In the genomic region with DNA sequence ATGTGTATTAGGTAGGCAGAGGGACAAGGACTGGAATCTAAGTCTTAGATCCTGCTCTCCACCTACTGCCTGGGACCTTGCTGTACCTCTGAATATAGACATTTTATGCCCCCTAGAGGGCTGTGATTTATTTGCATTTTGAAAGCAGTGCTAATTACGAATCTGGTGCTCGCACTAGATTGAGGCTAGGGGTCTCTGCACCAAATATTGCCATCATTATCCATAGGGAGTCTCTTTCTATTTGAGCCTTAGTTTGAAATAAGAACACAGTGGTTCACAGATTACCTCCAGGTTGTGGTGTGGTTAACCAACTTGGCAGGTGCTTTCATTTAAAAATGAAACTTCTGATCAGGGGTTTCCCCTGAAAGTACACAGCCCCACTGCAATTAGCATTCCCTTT, we compare ENCODE assay signal across 1 cellular context.
TF ChIP-seq lines count a peak whose summit lies in the region.

No MANE protein-coding gene starts in this region.

TF ChIP-seq in GM12878, 131 proteins besides CTCF, POLR2A, EP300 and RAD21:
- TF ChIP-seq IKZF2 (IDR thresholded peaks at IDR 0.05) (peak; percentile 51 to 67; a peak in 3 of 4 replicates), MTA2 (IDR thresholded peaks at IDR 0.05; ENCODE audit: low read depth) (peak; percentile 62), RUNX3 (IDR thresholded peaks at IDR 0.05; ENCODE audit: low read length) (peak; percentile 86), TCF12 (IDR thresholded peaks at IDR 0.05; ENCODE audit: low read depth, low read length) (peak; percentile 61; the same call in 1 of the 2 replicates), BHLHE40 (IDR thresholded peaks at IDR 0.05; ENCODE audit: borderline replicate concordance in 1 of 2, low read depth in 2 of 2, low read length in 1 of 2) (peak; percentile 86 to 89), NFXL1 (IDR thresholded peaks at IDR 0.05; ENCODE audit: borderline replicate concordance) (no peak), EED (IDR thresholded peaks at IDR 0.05; ENCODE audit: low read depth) (0 out of 2 replicates have a peak, but pooled peaks have one; percentile 16), NFIC (IDR thresholded peaks at IDR 0.05; ENCODE audit: low read depth, low read length) (0 out of 2 replicates have a peak, but pooled peaks have one; percentile 41), YBX1 (IDR thresholded peaks at IDR 0.05) (no peak)
